8 cellular contexts compared by ENCODE assay signal in genomic region chr19:9786342-9786741, GRCh38. TPM values are rescaled to one million over a fixed set of nuclear protein-coding genes. Genes with fewer than 3 reads are reported as not detected.
DNase-seq lines count a peak whose midpoint lies in the region; ATAC-seq, FAIRE-seq and TF ChIP-seq lines count a peak whose summit lies in the region.

No MANE protein-coding gene starts in this region.

- H3K27me3 ChIP-seq in DND-41 (ENCODE audit: insufficient read depth, low read length, poor library complexity), result no peaks in the 10 kb centered on the region

- H3K27me3 Mint-ChIP-seq in T-helper 17 cell (no peaks in the 10 kb centered on the region), progenitor cell of endocrine pancreas (no peaks in the 10 kb centered on the region)

- peak overlapping the region; percentile 95 for H2AFZ ChIP-seq in DND-41 (ENCODE audit: low read depth, low read length)

- H4K20me1 ChIP-seq in DND-41 (ENCODE audit: insufficient read depth, low read length), result no peaks in the 10 kb centered on the region

- H3K9me3 ChIP-seq in DND-41 (ENCODE audit: insufficient read depth, low read length, severe bottlenecking) (no peaks in the 10 kb centered on the region), T-helper 17 cell (ENCODE audit: control insufficient read depth, low read length, poor library complexity, severe bottlenecking) (no peaks in the 10 kb centered on the region)

- H3K9ac ChIP-seq in DND-41 (ENCODE audit: low read depth, low read length), result no peak overlapping the region

- H3K27ac Mint-ChIP-seq in T-helper 17 cell, result peak overlapping the region; percentile 94
- peak overlapping the region; percentile 97 for H3K27ac Mint-ChIP-seq in progenitor cell of endocrine pancreas

- no peak overlapping the region for H3K27ac ChIP-seq in DND-41 (ENCODE audit: low read length)

- peaks cover 9% of the 10 kb centered on the region for H3K4me1 Mint-ChIP-seq in T-helper 17 cell
- H3K4me1 Mint-ChIP-seq in progenitor cell of endocrine pancreas (ENCODE audit: low read depth), result peaks cover 25% of the 10 kb centered on the region

- H3K36me3 Mint-ChIP-seq in T-helper 17 cell (ENCODE audit: low read depth) (no peaks in the 10 kb centered on the region), progenitor cell of endocrine pancreas (ENCODE audit: insufficient read depth) (no peaks in the 10 kb centered on the region)

- peak overlapping the region; percentile 71 for H3K4me2 ChIP-seq in DND-41 (ENCODE audit: insufficient read depth, low read length)

- no peaks in the 10 kb centered on the region for H3K36me3 ChIP-seq in DND-41 (ENCODE audit: insufficient read depth, low read length)

- DNase-seq in DND-41 (no peak), T-helper 17 cell (no peak), fibroblast of the aortic adventitia (ENCODE audit: low read depth) (no peak), progenitor cell of endocrine pancreas (ENCODE audit: low spot score, unreplicated experiment) (no peak), EL (no peak), H54 (ENCODE audit: insufficient read length, low spot score) (no peak)
- DNase-seq in activated effector memory CD4-positive, alpha-beta T cell treated with Interleukin-2 at 50 U/mL for 16 hours, result no peak

- TF ChIP-seq CTCF in DND-41 (IDR thresholded peaks at IDR 0.05; ENCODE audit: borderline replicate concordance, extremely low read depth, low read length, poor library complexity, severe bottlenecking) (no peak), fibroblast of the aortic adventitia (IDR thresholded peaks at IDR 0.05; ENCODE audit: insufficient read depth, low read length) (no peak), progenitor cell of endocrine pancreas (IDR thresholded peaks at IDR 0.05; ENCODE audit: unreplicated experiment) (no peak)

- no peaks in the 10 kb centered on the region for H3K79me2 ChIP-seq in DND-41 (ENCODE audit: insufficient read depth, low read length)

- H3K4me3 Mint-ChIP-seq in T-helper 17 cell (peak overlapping the region; percentile 92), progenitor cell of endocrine pancreas (ENCODE audit: low read depth) (peak overlapping the region; percentile 84)

- FAIRE-seq in H54 (lab: Jason Lieb, UNC), result no peak

- ATAC-seq in DND-41 (ENCODE audit: insufficient read depth, low read depth) (no peak), T-helper 17 cell (no peak), GM19328 (IDR thresholded peaks at IDR 0.05; ENCODE audit: unreplicated experiment) (no peak)

- H3K4me3 ChIP-seq in DND-41 (ENCODE audit: low read depth in 1 of 2, low read length in 2 of 2) (no peak overlapping the region; a peak in 1 of 4 replicates), fibroblast of the aortic adventitia (ENCODE audit: low read depth, low read length) (peak overlapping the region; percentile 85)

- no peak for TF ChIP-seq POLR2A in H54 (IDR thresholded peaks at IDR 0.05; ENCODE audit: low read depth, low read length)

- no peaks in the 10 kb centered on the region for H3K9me3 Mint-ChIP-seq in progenitor cell of endocrine pancreas (ENCODE audit: low read depth)

- H3K4me1 ChIP-seq in DND-41 (ENCODE audit: insufficient read depth, low read length), result peaks cover 38% of the 10 kb centered on the region

RNA-seq across cellular contexts. Expression of gene ZNF846, which starts 17.8 kb away (rescaled TPM):
- 10 to 100 TPM in 1 of 2 donors, 1 to 10 TPM in 1; 3.9 to 12.0 TPM for total RNA-seq in T-helper 17 cell
- 14.6 and 46.0 TPM in 2 replicates for total RNA-seq in fibroblast of the aortic adventitia (ENCODE audit: low replicate concordance)
- 33.3 and 34.0 TPM in 2 replicates for total RNA-seq in progenitor cell of endocrine pancreas

RNA-seq across cellular contexts. Expression of gene FBXL12, which starts 32.5 kb away (rescaled TPM):
- total RNA-seq in T-helper 17 cell, result 10 to 100 TPM; 33.5 to 34.4 TPM
- total RNA-seq in fibroblast of the aortic adventitia (ENCODE audit: low replicate concordance), result 14.4 and 27.8 TPM in 2 replicates
- total RNA-seq in progenitor cell of endocrine pancreas, result 30.9 and 32.0 TPM in 2 replicates

RNA-seq across cellular contexts. Expression of gene UBL5, which starts 41.4 kb away (rescaled TPM):
- total RNA-seq in T-helper 17 cell (100 to 1,000 TPM; 202 to 207 TPM), fibroblast of the aortic adventitia (ENCODE audit: low replicate concordance) (83.8 and 272 TPM in 2 replicates), progenitor cell of endocrine pancreas (335 and 342 TPM in 2 replicates)

RNA-seq across cellular contexts. Expression of gene PIN1, which starts 48.8 kb away (rescaled TPM):
- total RNA-seq in T-helper 17 cell (10 to 100 TPM; 42.3 to 55.2 TPM), fibroblast of the aortic adventitia (ENCODE audit: low replicate concordance) (18.6 and 59.7 TPM in 2 replicates), progenitor cell of endocrine pancreas (83.3 and 90.6 TPM in 2 replicates)
